ENCODE assay signal across 26 cellular contexts in the genomic region with DNA sequence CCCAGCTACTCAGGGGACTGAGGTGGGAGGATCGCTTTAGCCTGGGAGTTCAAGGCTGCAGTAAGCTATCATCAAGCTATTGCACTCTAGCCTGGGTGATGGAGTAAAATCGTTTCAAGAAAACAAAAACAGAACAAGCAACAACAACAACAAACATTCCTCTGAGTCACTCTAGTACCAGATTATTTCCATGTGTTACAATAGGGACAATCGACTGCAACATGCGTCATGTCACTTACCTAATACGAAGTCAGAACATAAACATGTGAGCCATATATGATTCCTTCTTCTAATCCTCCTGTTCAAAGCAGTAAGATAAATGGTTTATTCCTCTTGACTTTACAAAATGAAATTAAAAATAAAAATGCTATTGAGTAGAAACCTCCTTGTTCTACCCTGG. TPM values are rescaled to one million over a fixed set of nuclear protein-coding genes. Genes with fewer than 3 reads are reported as not detected.
DNase-seq lines count a peak whose midpoint lies in the region; ATAC-seq, FAIRE-seq and TF ChIP-seq lines count a peak whose summit lies in the region.
"Had no signal": no experiment of that assay in that cellular context is flagged by ENCODE, and none has a peak within 500 bp of the region (broad histone marks: within the 10 kb centered on the region; RNA-seq: fewer than 3 reads in every experiment).

No MANE protein-coding gene starts in this region.

- H3K9me3 ChIP-seq in right atrium auricular region (peaks cover 0 to 3% of the 10 kb centered on the region in 2 donors), MM.1S (replicated peaks; ENCODE audit: insufficient read depth, low read length) (no peaks in the 10 kb centered on the region)
- H3K9me3 ChIP-seq: upper lobe of right lung had no signal

- no peaks in the 10 kb centered on the region for H3K27me3 Mint-ChIP-seq in brain
- no peaks in the 10 kb centered on the region for H3K27me3 Mint-ChIP-seq in activated CD4-positive, alpha-beta memory T cell treated with anti-CD3 and anti-CD28 coated beads, Interleukin-2, amount 10 ng/mL, durations not matched to agents 7 days and 5 days
- H3K27me3 Mint-ChIP-seq: activated naive CD8-positive, alpha-beta T cell; naive B cell; T-helper 17 cell had no signal

- peaks cover 5% of the 10 kb centered on the region for H3K36me3 Mint-ChIP-seq in brain
- no peaks in the 10 kb centered on the region for H3K36me3 Mint-ChIP-seq in stimulated activated effector memory CD8-positive, alpha-beta T cell treated with anti-CD3 and anti-CD28 coated beads, Interleukin-12 subunit alpha, Interleukin-12 subunit beta, amount 100 ng/mL, for 72 hours
- H3K36me3 Mint-ChIP-seq in activated CD4-positive, alpha-beta memory T cell treated with anti-CD3 and anti-CD28 coated beads, Interleukin-2, amount 10 ng/mL, durations not matched to agents 7 days and 5 days (ENCODE audit: low read depth), result peaks cover 15% of the 10 kb centered on the region

- TF ChIP-seq POLR2A in GM12892 (IDR thresholded peaks at IDR 0.05; ENCODE audit: low read depth, low read length), result no peak

- DNase-seq in GM12892 (ENCODE audit: insufficient read length) (no peak), right atrium auricular region (ENCODE audit: low spot score) (no peak), MM.1S (no peak), ecto neural progenitor cell (ENCODE audit: low spot score) (no peak)
- no peak for DNase-seq in stimulated activated effector memory CD8-positive, alpha-beta T cell treated with anti-CD3 and anti-CD28 coated beads, Interleukin-12 subunit alpha, Interleukin-12 subunit beta, amount 100 ng/mL, for 72 hours (ENCODE audit: low spot score in 2 of 2)
- DNase-seq in activated CD4-positive, alpha-beta memory T cell treated with anti-CD3 and anti-CD28 coated beads, Interleukin-2, amount 10 ng/mL, durations not matched to agents 7 days and 5 days, result no peak
- DNase-seq: ACHN; activated effector memory CD4-positive, alpha-beta T cell treated with Interleukin-2 at 50 U/mL for 16 hours; activated T-cell treated with anti-CD3 and anti-CD28 coated beads for 4 hours; DMS79; effector CD4-positive, alpha-beta T cell; foreskin melanocyte; GDM1; H7; immature natural killer cell; KBM-7; MG63; naive B cell; NCI-H1436; stimulated activated CD4-positive, alpha-beta T cell treated with anti-CD3 and anti-CD28 coated beads, Interleukin-2, amount 100 ng/mL, for 24 hours; T-helper 17 cell; upper lobe of right lung had no signal

- ATAC-seq in stimulated activated effector memory CD8-positive, alpha-beta T cell treated with anti-CD3 and anti-CD28 coated beads, Interleukin-12 subunit alpha, Interleukin-12 subunit beta, amount 100 ng/mL, for 72 hours, result no peak
- ATAC-seq in HG03159 (IDR thresholded peaks at IDR 0.05; ENCODE audit: unreplicated experiment), result no peak
- ATAC-seq: SK-N-SH treated with all-trans-retinoic acid at 6 μM for 48 hours, T-helper 17 cell, upper lobe of right lung had no signal

- H2AFZ ChIP-seq in MM.1S (ENCODE audit: low read length), result no peak overlapping the region

- H3K4me1 ChIP-seq in right atrium auricular region (peaks cover 0 to 43% of the 10 kb centered on the region in 2 donors), MM.1S (ENCODE audit: low read length) (no peaks in the 10 kb centered on the region)

- peaks cover 44% of the 10 kb centered on the region for H3K4me1 Mint-ChIP-seq in brain
- peaks cover 7% of the 10 kb centered on the region for H3K4me1 Mint-ChIP-seq in stimulated activated effector memory CD8-positive, alpha-beta T cell treated with anti-CD3 and anti-CD28 coated beads, Interleukin-12 subunit alpha, Interleukin-12 subunit beta, amount 100 ng/mL, for 72 hours
- peaks cover 6% of the 10 kb centered on the region for H3K4me1 Mint-ChIP-seq in activated CD4-positive, alpha-beta memory T cell treated with anti-CD3 and anti-CD28 coated beads, Interleukin-2, amount 10 ng/mL, durations not matched to agents 7 days and 5 days
- H3K4me1 Mint-ChIP-seq: immature natural killer cell, T-helper 17 cell had no signal

- H3K27me3 ChIP-seq in right atrium auricular region (no peaks in the 10 kb centered on the region), MM.1S (replicated peaks; ENCODE audit: insufficient read depth, low read length) (no peaks in the 10 kb centered on the region)
- H3K27me3 ChIP-seq: MG63, upper lobe of right lung had no signal

- TF ChIP-seq CTCF in brain (conservative IDR thresholded peaks at IDR 0.05), result no peak
- TF ChIP-seq CTCF in right atrium auricular region (IDR thresholded peaks at IDR 0.05), result no peak
- no peak for TF ChIP-seq CTCF in MM.1S (IDR thresholded peaks at IDR 0.05; ENCODE audit: low read length)

- peak overlapping the region in 3 of 5 experiments; percentile 32 to 90 (median 84) for H3K27ac Mint-ChIP-seq in brain
- peak overlapping the region; percentile 8 for H3K27ac Mint-ChIP-seq in stimulated activated effector memory CD8-positive, alpha-beta T cell treated with anti-CD3 and anti-CD28 coated beads, Interleukin-12 subunit alpha, Interleukin-12 subunit beta, amount 100 ng/mL, for 72 hours
- H3K27ac Mint-ChIP-seq in activated CD4-positive, alpha-beta memory T cell treated with anti-CD3 and anti-CD28 coated beads, Interleukin-2, amount 10 ng/mL, durations not matched to agents 7 days and 5 days, result no peak overlapping the region
- H3K27ac Mint-ChIP-seq: activated naive CD8-positive, alpha-beta T cell; T-helper 17 cell had no signal

- H3K27ac ChIP-seq in right atrium auricular region (peak overlapping the region; percentile 78 to 87), MM.1S (ENCODE audit: low read length) (no peak overlapping the region)
- H3K27ac ChIP-seq: upper lobe of right lung had no signal

- no peak overlapping the region for H3K4me3 Mint-ChIP-seq in brain
- no peak overlapping the region for H3K4me3 Mint-ChIP-seq in stimulated activated effector memory CD8-positive, alpha-beta T cell treated with anti-CD3 and anti-CD28 coated beads, Interleukin-12 subunit alpha, Interleukin-12 subunit beta, amount 100 ng/mL, for 72 hours
- H3K4me3 Mint-ChIP-seq in activated CD4-positive, alpha-beta memory T cell treated with anti-CD3 and anti-CD28 coated beads, Interleukin-2, amount 10 ng/mL, durations not matched to agents 7 days and 5 days, result no peak overlapping the region
- H3K4me3 Mint-ChIP-seq: activated naive CD8-positive, alpha-beta T cell; immature natural killer cell; T-helper 17 cell had no signal

- CTCF ChIA-PET in activated CD4-positive, alpha-beta memory T cell treated with anti-CD3 and anti-CD28 coated beads, Interleukin-2, amount 10 ng/mL, durations not matched to agents 7 days and 5 days (lab: Charles Lee), result no interaction called here

- no peaks in the 10 kb centered on the region for H3K79me2 ChIP-seq in MM.1S (ENCODE audit: low read length)

- H3K9ac ChIP-seq in MM.1S (ENCODE audit: low read length), result no peak overlapping the region

- H3K4me2 ChIP-seq in MM.1S (ENCODE audit: low read depth, low read length), result no peak overlapping the region

- H3F3A ChIP-seq in MM.1S (ENCODE audit: insufficient read depth, low read length), result no peaks in the 10 kb centered on the region

- FAIRE-seq in GM12892 (lab: Jason Lieb, UNC), result peak; percentile 9

- peak overlapping the region; percentile 17 to 32 for H3K4me3 ChIP-seq in right atrium auricular region
- no peak overlapping the region for H3K4me3 ChIP-seq in MM.1S (ENCODE audit: low read length)
- H3K4me3 ChIP-seq: MG63, upper lobe of right lung had no signal

- no peaks in the 10 kb centered on the region for H3K9me2 ChIP-seq in MM.1S (replicated peaks; ENCODE audit: insufficient read depth, low read length)

- POLR2A ChIA-PET in activated CD4-positive, alpha-beta memory T cell treated with anti-CD3 and anti-CD28 coated beads, Interleukin-2, amount 10 ng/mL, durations not matched to agents 7 days and 5 days (lab: Charles Lee), result no interaction called here

- H3K36me3 ChIP-seq in right atrium auricular region, result no peaks in the 10 kb centered on the region
- H3K36me3 ChIP-seq in MM.1S (replicated peaks; ENCODE audit: insufficient read depth, low read length), result no peaks in the 10 kb centered on the region
- H3K36me3 ChIP-seq: upper lobe of right lung had no signal

- H4K20me1 ChIP-seq in MM.1S (ENCODE audit: insufficient read depth, low read length), result no peaks in the 10 kb centered on the region

- H3K9me3 Mint-ChIP-seq in brain, result peaks cover 0 to 5% (median 3%) of the 10 kb centered on the region in 5 experiments
- H3K9me3 Mint-ChIP-seq in stimulated activated effector memory CD8-positive, alpha-beta T cell treated with anti-CD3 and anti-CD28 coated beads, Interleukin-12 subunit alpha, Interleukin-12 subunit beta, amount 100 ng/mL, for 72 hours, result no peaks in the 10 kb centered on the region
- H3K9me3 Mint-ChIP-seq in activated CD4-positive, alpha-beta memory T cell treated with anti-CD3 and anti-CD28 coated beads, Interleukin-2, amount 10 ng/mL, durations not matched to agents 7 days and 5 days, result peaks cover 5% of the 10 kb centered on the region
- H3K9me3 Mint-ChIP-seq: immature natural killer cell had no signal

RNA-seq across cellular contexts. Expression of a gene that starts 57.3 kb away (rescaled TPM):
- polyA plus RNA-seq in GM12892 (2012; ENCODE audit: missing spikeins), result 2.5 TPM
- 6.9 TPM for polyA plus RNA-seq in brain (ENCODE audit: insufficient read depth, low read depth, low replicate concordance)
- total RNA-seq in right atrium auricular region, result 10 to 100 TPM; 13.4 to 14.5 TPM
- total RNA-seq in activated CD4-positive, alpha-beta memory T cell treated with anti-CD3 and anti-CD28 coated beads, Interleukin-2, amount 10 ng/mL, durations not matched to agents 7 days and 5 days, result 1 to 10 TPM; 6.3 to 6.5 TPM
